ENCODE assay signal across 19 cellular contexts in genomic region chr10:89915970-89916369, GRCh38.
"Had no signal": no experiment of that assay in that cellular context is flagged by ENCODE, and none has a peak within 500 bp of the region (broad histone marks: within the 10 kb centered on the region; RNA-seq: fewer than 3 reads in every experiment).

No MANE protein-coding gene starts in this region.

- H3K9me2 ChIP-seq: SK-N-SH had no signal

- H3K4me2 ChIP-seq: SK-N-SH had no signal

- DNase-seq: KBM-7, MG63, NCI-H1092, NCI-H1105 treated with DMSO at 0.1 percent for 48 hours, NCI-H1417 treated with DMSO at 0.1 percent for 48 hours, NCI-H146, NCI-H1694 treated with DMSO at 0.1 percent for 48 hours, NCI-H2029, NCI-H2081 treated with DMSO at 0.1 percent for 48 hours, NCI-H2171, NCI-H446, NCI-H510A, NCI-H524 treated with DMSO at 0.1 percent for 48 hours, NCI-H69, NCI-H774, Peyer's patch, SHP77, SK-N-SH, SW 1271 had no signal

- H3K9ac ChIP-seq: SK-N-SH had no signal

- H3K27me3 ChIP-seq: MG63, Peyer's patch had no signal

- H3K4me1 ChIP-seq: Peyer's patch had no signal

- H3K27ac ChIP-seq: Peyer's patch had no signal

- H3K36me3 ChIP-seq: MG63, Peyer's patch had no signal

- H3K9me3 ChIP-seq: MG63, Peyer's patch, SK-N-SH had no signal

- H3K4me3 ChIP-seq: MG63, Peyer's patch had no signal
